In the genomic region with DNA sequence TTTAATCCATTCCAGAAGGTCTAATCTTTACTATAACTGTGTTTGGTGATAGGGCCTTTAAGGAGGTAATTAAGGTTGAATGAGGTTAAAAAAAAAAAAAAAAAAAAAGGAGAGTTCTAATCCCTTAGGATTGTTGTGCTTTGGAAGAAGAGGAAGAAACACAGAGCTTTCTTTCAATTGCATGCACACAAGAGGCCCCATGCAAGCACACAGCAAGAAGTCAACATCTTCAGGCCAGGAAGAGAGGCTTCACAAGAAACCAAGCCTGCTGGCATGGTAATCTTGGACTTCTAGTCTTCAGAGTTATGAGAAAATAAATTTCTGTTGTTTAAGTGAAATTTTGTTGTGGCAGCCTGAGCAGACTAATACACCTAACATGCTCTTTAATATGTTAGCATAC, we compare ENCODE assay signal across 26 cellular contexts.
"Had no signal": no experiment of that assay in that cellular context is flagged by ENCODE, and none has a peak within 500 bp of the region (broad histone marks: within the 10 kb centered on the region; RNA-seq: fewer than 3 reads in every experiment).

No MANE protein-coding gene starts in this region.

- H3K27me3 Mint-ChIP-seq: effector memory CD8-positive, alpha-beta T cell; naive thymus-derived CD4-positive, alpha-beta T cell; type B pancreatic cell had no signal

- H3K36me3 ChIP-seq: gastrocnemius medialis, heart left ventricle, left lung, ovary, sigmoid colon, stomach, tibial artery had no signal

- H3K27ac Mint-ChIP-seq: effector memory CD8-positive, alpha-beta T cell; naive thymus-derived CD4-positive, alpha-beta T cell; nephron; stimulated activated effector memory CD8-positive, alpha-beta T cell treated with anti-CD3 and anti-CD28 coated beads, Interleukin-12 subunit alpha, Interleukin-12 subunit beta, amount 100 ng/mL, for 72 hours; type B pancreatic cell had no signal

- H3K9me3 ChIP-seq: gastrocnemius medialis, ovary, psoas muscle had no signal

- DNase-seq: cortex of kidney; effector memory CD8-positive, alpha-beta T cell; foreskin fibroblast; gastrocnemius medialis; heart left ventricle; left cardiac atrium; left lung; mesendoderm; midbrain; naive thymus-derived CD4-positive, alpha-beta T cell; occipital lobe; ovary; posterior cingulate gyrus; psoas muscle; right cardiac atrium; sigmoid colon; stimulated activated CD4-positive, alpha-beta T cell treated with anti-CD3 and anti-CD28 coated beads, Interleukin-2, amount 100 ng/mL, for 24 hours; stimulated activated CD4-positive, alpha-beta T cell treated with anti-CD3 and anti-CD28 coated beads, Interleukin-4, amount 100 ng/mL, for 24 hours; stimulated activated naive CD4-positive, alpha-beta T cell treated with Interleukin-2 at 50 U/mL for 16 hours; stomach; tibial artery had no signal

- H3K4me3 Mint-ChIP-seq: effector memory CD8-positive, alpha-beta T cell; naive thymus-derived CD4-positive, alpha-beta T cell; nephron; stimulated activated effector memory CD8-positive, alpha-beta T cell treated with anti-CD3 and anti-CD28 coated beads, Interleukin-12 subunit alpha, Interleukin-12 subunit beta, amount 100 ng/mL, for 72 hours; type B pancreatic cell had no signal

- H3K4me1 ChIP-seq: left lung, psoas muscle, tibial artery had no signal

- H3K27me3 ChIP-seq: gastrocnemius medialis, heart left ventricle, hepatocyte, left lung, ovary, sigmoid colon, stomach, tibial artery had no signal

- H3K4me1 Mint-ChIP-seq: stimulated activated effector memory CD8-positive, alpha-beta T cell treated with anti-CD3 and anti-CD28 coated beads, Interleukin-12 subunit alpha, Interleukin-12 subunit beta, amount 100 ng/mL, for 72 hours had no signal

- H3K4me3 ChIP-seq: gastrocnemius medialis, heart left ventricle, hepatocyte, left lung, ovary, psoas muscle, sigmoid colon, stomach, tibial artery had no signal

- H3K27ac ChIP-seq: gastrocnemius medialis, heart left ventricle, hepatocyte, left lung, ovary, psoas muscle, sigmoid colon, stomach, tibial artery had no signal

- H3K9me3 Mint-ChIP-seq: effector memory CD8-positive, alpha-beta T cell had no signal

- ATAC-seq: effector memory CD8-positive, alpha-beta T cell; esophagus mucosa; gastrocnemius medialis; heart left ventricle; left cardiac atrium; left lung; naive thymus-derived CD4-positive, alpha-beta T cell; psoas muscle; right cardiac atrium; stimulated activated effector memory CD8-positive, alpha-beta T cell treated with anti-CD3 and anti-CD28 coated beads, Interleukin-12 subunit alpha, Interleukin-12 subunit beta, amount 100 ng/mL, for 72 hours had no signal

- H3K36me3 Mint-ChIP-seq: stimulated activated effector memory CD8-positive, alpha-beta T cell treated with anti-CD3 and anti-CD28 coated beads, Interleukin-12 subunit alpha, Interleukin-12 subunit beta, amount 100 ng/mL, for 72 hours; type B pancreatic cell had no signal
